Comparison of ENCODE assay signal across 20 cellular contexts in genomic region chr10:114246679-114247305, GRCh38. TPM values are rescaled to one million over a fixed set of nuclear protein-coding genes. Genes with fewer than 3 reads are reported as not detected.
DNase-seq lines count a peak whose midpoint lies in the region; ATAC-seq and TF ChIP-seq lines count a peak whose summit lies in the region.
"Had no signal": no experiment of that assay in that cellular context is flagged by ENCODE, and none has a peak within 500 bp of the region (broad histone marks: within the 10 kb centered on the region; RNA-seq: fewer than 3 reads in every experiment).

No MANE protein-coding gene starts in this region.

- TF ChIP-seq CTCF in epithelial cell of proximal tubule (conservative IDR thresholded peaks at IDR 0.05; ENCODE audit: low read depth, low read length) = no peak
- TF ChIP-seq CTCF in upper lobe of right lung (IDR thresholded peaks at IDR 0.05) = no peak

- no peaks in the 10 kb centered on the region for H3K9me3 ChIP-seq in upper lobe of right lung
- H3K9me3 ChIP-seq: BLaER1 had no signal

- ATAC-seq in upper lobe of right lung (peak; percentile 76), HG03159 (IDR thresholded peaks at IDR 0.05; ENCODE audit: unreplicated experiment) (no peak)
- ATAC-seq: activated CD4-positive, alpha-beta T cell treated with anti-CD3 and anti-CD28 coated beads for 36 hours; SK-N-SH treated with all-trans-retinoic acid at 6 μM for 48 hours had no signal

- H3K27me3 ChIP-seq in upper lobe of right lung = peaks cover 10% of the 10 kb centered on the region

- H3K36me3 ChIP-seq in upper lobe of right lung = no peaks in the 10 kb centered on the region
- H3K36me3 ChIP-seq: BLaER1 had no signal

- intact Hi-C loops in upper lobe of right lung (cut with DNase I) = no loop called here

- peak; percentile 18 for DNase-seq in DMS153 (lab: John Stamatoyannopoulos, UW)
- DNase-seq in DMS153 treated with DMSO at 0.1 percent for 48 hours (lab: John Stamatoyannopoulos, UW; ENCODE audit: unreplicated experiment) = no peak
- peak; percentile 38 for DNase-seq in epithelial cell of proximal tubule (ENCODE audit: low read depth)
- DNase-seq in mucosa of gallbladder (ENCODE audit: low spot score) = peak; percentile 48
- peak; percentile 69 for DNase-seq in upper lobe of right lung
- no peak for DNase-seq in NOMO-1 treated with dmso at 0.1 percent for 144 hours (lab: John Stamatoyannopoulos, UW; ENCODE audit: unreplicated experiment)
- DNase-seq in NCI-H187 (lab: John Stamatoyannopoulos, UW) = no peak
- DNase-seq: activated CD4-positive, alpha-beta T cell treated with anti-CD3 and anti-CD28 coated beads for 36 hours; activated gamma-delta T cell treated with Interleukin-2 at 50 U/mL for 16 hours; effector CD8-positive, alpha-beta T cell; Kasumi-1; NCI-H2171; NCI-H82; occipital lobe; stimulated activated CD4-positive, alpha-beta T cell treated with anti-CD3 and anti-CD28 coated beads, Interleukin-2, amount 100 ng/mL, for 48 hours had no signal

- H3K4me3 ChIP-seq in epithelial cell of proximal tubule (ENCODE audit: low read depth, low read length) = no peak overlapping the region
- H3K4me3 ChIP-seq in upper lobe of right lung = no peak overlapping the region
- H3K4me3 ChIP-seq: BLaER1 had no signal

- H3K4me1 ChIP-seq in upper lobe of right lung = peaks cover 24% of the 10 kb centered on the region

- peak overlapping the region; percentile 71 for H3K27ac ChIP-seq in upper lobe of right lung
- H3K27ac ChIP-seq: 22Rv1, BLaER1 had no signal

RNA-seq across cellular contexts. Expression of gene VWA2, which starts 7.7 kb away (rescaled TPM):
- total RNA-seq in epithelial cell of proximal tubule = 0.43 and 1.2 TPM in 2 replicates
- 0.75 TPM for total RNA-seq in mucosa of gallbladder
- total RNA-seq in upper lobe of right lung = 15.5 TPM
- total RNA-seq: activated CD4-positive, alpha-beta T cell treated with anti-CD3 and anti-CD28 coated beads for 36 hours; mononuclear cell had no signal

Comparison
In these comparisons a context has a peak if more than half of its experiments do, and no peak if none do; other contexts are left out.
1. DNase-seq: peak in DMS153 (single experiment), epithelial cell of proximal tubule (single experiment), mucosa of gallbladder (single experiment) and upper lobe of right lung (single experiment); none in DMS153 treated with DMSO at 0.1 percent for 48 hours (single experiment), NOMO-1 treated with dmso at 0.1 percent for 144 hours (single experiment) and NCI-H187 (0 of 2).